Comparison of ENCODE assay signal across 1 cellular context in genomic region chr4:88514557-88515511, GRCh38.
TF ChIP-seq lines count a peak whose summit lies in the region.

No MANE protein-coding gene starts in this region.

TF ChIP-seq in IMR-90, 13 proteins besides CTCF, POLR2A, EP300 and RAD21:
- TF ChIP-seq CEBPB (IDR thresholded peaks at IDR 0.05; ENCODE audit: low read depth, low read length) (no peak), CHD1 (IDR thresholded peaks at IDR 0.05; ENCODE audit: low read depth, low read length) (no peak), SMC3 (IDR thresholded peaks at IDR 0.05; ENCODE audit: low read depth, low read length) (no peak), BHLHE40 (IDR thresholded peaks at IDR 0.05; ENCODE audit: low read depth, low read length) (no peak), RCOR1 (IDR thresholded peaks at IDR 0.05; ENCODE audit: insufficient replicate concordance, low read length) (no peak)
